ENCODE assay signal across 5 cellular contexts in genomic region chr14:94025720-94026119, GRCh38.
DNase-seq lines count a peak whose midpoint lies in the region; ATAC-seq and TF ChIP-seq lines count a peak whose summit lies in the region.

No MANE protein-coding gene starts in this region.

- H3K79me2 ChIP-seq in OCI-LY3 (ENCODE audit: low read length) = no peaks in the 10 kb centered on the region

- no peaks in the 10 kb centered on the region for H3K36me3 ChIP-seq in OCI-LY3 (replicated peaks; ENCODE audit: low read depth, low read length)
- no peaks in the 10 kb centered on the region for H3K36me3 ChIP-seq in duodenal mucosa (ENCODE audit: control insufficient read depth in 1 of 2, insufficient read depth in 2 of 2, low read length in 2 of 2)

- H3K27me3 ChIP-seq in OCI-LY3 (ENCODE audit: low read depth, low read length) (no peaks in the 10 kb centered on the region), duodenal mucosa (ENCODE audit: control insufficient read depth in 1 of 2, insufficient read depth in 2 of 2, low read length in 2 of 2) (no peaks in the 10 kb centered on the region)

- no peak for ATAC-seq in HG02973 (IDR thresholded peaks at IDR 0.05; ENCODE audit: unreplicated experiment)

- H3K27ac ChIP-seq in OCI-LY3 (ENCODE audit: low read length) (no peak overlapping the region), duodenal mucosa (ENCODE audit: low read depth, low read length) (no peak overlapping the region)

- H3K4me3 ChIP-seq in OCI-LY3 (ENCODE audit: low read length) (peak overlapping the region; percentile 80), duodenal mucosa (ENCODE audit: low read depth in 1 of 2, low read length in 2 of 2) (peak overlapping the region; percentile 54 to 60), skeletal muscle cell (ENCODE audit: low read depth, low read length) (peak overlapping the region; percentile 62)

- peak overlapping the region; percentile 96 for H2AFZ ChIP-seq in OCI-LY3 (ENCODE audit: low read depth, low read length)

- H3K9me3 ChIP-seq in OCI-LY3 (ENCODE audit: insufficient read depth, low read length) (no peaks in the 10 kb centered on the region), duodenal mucosa (ENCODE audit: control insufficient read depth in 1 of 2, low read length in 2 of 2) (no peaks in the 10 kb centered on the region)

- no peak for TF ChIP-seq CTCF in OCI-LY3 (IDR thresholded peaks at IDR 0.05; ENCODE audit: low read depth, low read length)

- H3K4me1 ChIP-seq in OCI-LY3 (ENCODE audit: low read length) (no peaks in the 10 kb centered on the region), duodenal mucosa (ENCODE audit: control insufficient read depth in 1 of 2, insufficient read depth in 2 of 2, low read length in 2 of 2) (peaks cover 21% of the 10 kb centered on the region in 2 donors)

- peak overlapping the region; percentile 66 for H3K4me2 ChIP-seq in OCI-LY3 (ENCODE audit: low read length)

- peak overlapping the region; percentile 12; the same call in 1 of the 2 replicates for H3K9ac ChIP-seq in OCI-LY3 (ENCODE audit: low read length)
- H3K9ac ChIP-seq in duodenal mucosa (ENCODE audit: low read depth in 1 of 2, low read length in 2 of 2) = peak overlapping the region in 1 of 2 donors; percentile 18

- no peaks in the 10 kb centered on the region for H4K20me1 ChIP-seq in OCI-LY3 (ENCODE audit: insufficient read depth, low read length)

- DNase-seq in skeletal muscle cell (ENCODE audit: low read depth) = no peak
- DNase-seq in KG1 (lab: John Stamatoyannopoulos, UW) = no peak
